In genomic region chr6:79034865-79035264, GRCh38 we compare ENCODE assay signal across 15 cellular contexts. TPM values are rescaled to one million over a fixed set of nuclear protein-coding genes. Genes with fewer than 3 reads are reported as not detected.
A peak's percentile ranks its signal among the peaks of the same experiment; 100 is the strongest.
DNase-seq lines count a peak whose midpoint lies in the region; ATAC-seq, FAIRE-seq and TF ChIP-seq lines count a peak whose summit lies in the region.
"Had no signal": no experiment of that assay in that cellular context is flagged by ENCODE, and none has a peak within 500 bp of the region (broad histone marks: within the 10 kb centered on the region; RNA-seq: fewer than 3 reads in every experiment).

No MANE protein-coding gene starts in this region.

- H3K36me3 ChIP-seq in bronchial epithelial cell (ENCODE audit: control insufficient read depth, insufficient read depth, low read length) = peaks cover 1% of the 10 kb centered on the region

- H3K27me3 ChIP-seq in bronchial epithelial cell (ENCODE audit: control insufficient read depth, insufficient read depth, low read length) = no peaks in the 10 kb centered on the region
- H3K27me3 ChIP-seq: hepatocyte, upper lobe of left lung had no signal

- ATAC-seq in GM18858 (IDR thresholded peaks at IDR 0.05; ENCODE audit: unreplicated experiment) = peak; percentile 58
- peak; percentile 54 for ATAC-seq in GM21423 (IDR thresholded peaks at IDR 0.05; ENCODE audit: unreplicated experiment)
- peak; percentile 67 for ATAC-seq in HG03442 (IDR thresholded peaks at IDR 0.05; ENCODE audit: unreplicated experiment)
- no peak for ATAC-seq in esophagus mucosa
- ATAC-seq: effector memory CD8-positive, alpha-beta T cell had no signal

- DNase-seq in bronchial epithelial cell (ENCODE audit: low read depth) (peak; percentile 27), NCI-H1105 treated with DMSO at 0.1 percent for 48 hours (lab: John Stamatoyannopoulos, UW) (no peak), HT-29 (ENCODE audit: low spot score) (no peak), coronary artery (ENCODE audit: low spot score) (no peak)
- DNase-seq: activated naive CD8-positive, alpha-beta T cell treated with anti-CD3 and anti-CD28 coated beads, Interleukin-2, amount 10 ng/mL, durations not matched to agents 7 days and 5 days; effector memory CD8-positive, alpha-beta T cell; H7; KG1; midbrain; upper lobe of left lung had no signal

- no peak for TF ChIP-seq CTCF in bronchial epithelial cell (IDR thresholded peaks at IDR 0.05; ENCODE audit: insufficient read depth, low read length, severe bottlenecking)
- TF ChIP-seq CTCF in coronary artery (IDR thresholded peaks at IDR 0.05) = no peak

- no peak overlapping the region for H3K27ac ChIP-seq in coronary artery
- H3K27ac ChIP-seq: hepatocyte, upper lobe of left lung had no signal

- no peak overlapping the region for H3K4me3 ChIP-seq in bronchial epithelial cell (ENCODE audit: low read depth, low read length)
- no peak overlapping the region for H3K4me3 ChIP-seq in coronary artery
- H3K4me3 ChIP-seq: hepatocyte, upper lobe of left lung had no signal

- FAIRE-seq in bronchial epithelial cell (lab: Jason Lieb, UNC) = no peak

RNA-seq across cellular contexts. Expression of gene PHIP, which starts 43.2 kb away (rescaled TPM):
- total RNA-seq in bronchial epithelial cell (12.9 and 13.2 TPM in 2 replicates), esophagus mucosa (12.4 TPM)
- total RNA-seq in HT-29 (2014; rRNA removed; shearing (Covaris generic)) = 9.5 and 9.9 TPM in 2 replicates
